In the genomic region with DNA sequence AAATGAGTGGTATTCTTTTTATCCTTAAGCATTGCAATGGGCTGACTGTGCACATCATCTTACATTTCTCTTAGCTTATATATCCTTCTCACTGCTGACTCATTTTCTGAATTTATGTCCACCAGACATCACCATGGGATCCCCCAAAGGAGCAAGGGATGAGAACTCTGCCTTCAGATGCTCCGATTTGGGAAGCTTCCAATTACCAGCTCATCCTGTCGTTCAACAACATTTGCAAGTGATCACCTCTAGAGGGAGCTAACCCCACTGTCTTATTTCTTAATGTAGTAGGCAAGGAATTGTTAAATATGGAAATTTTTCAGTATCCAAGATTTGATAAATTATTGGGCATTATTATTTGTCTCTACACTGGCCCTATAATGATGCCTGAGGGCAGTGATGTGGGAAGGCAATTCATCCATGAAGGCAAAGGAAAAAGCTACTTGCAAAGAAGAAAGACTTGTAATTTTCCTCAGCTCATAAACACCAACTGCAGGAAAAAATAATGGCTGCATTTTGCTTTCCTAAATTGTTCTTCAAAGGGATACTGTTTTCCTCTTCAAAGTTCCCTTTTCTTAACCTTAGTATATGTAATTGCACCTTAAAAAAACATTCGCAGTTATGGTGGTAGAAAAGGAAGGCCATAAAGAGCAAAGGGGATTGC, we compare ENCODE assay signal across 8 cellular contexts.
DNase-seq lines count a peak whose midpoint lies in the region; ATAC-seq and TF ChIP-seq lines count a peak whose summit lies in the region.

No MANE protein-coding gene starts in this region.

- no peak overlapping the region for H3K14ac ChIP-seq in mesenchymal stem cell (ENCODE audit: low read length in 2 of 2)

- H3K36me3 ChIP-seq in mesenchymal stem cell (ENCODE audit: control insufficient read depth in 1 of 2, insufficient read depth in 2 of 2, low read depth in 1 of 2, low read length in 2 of 2) (no peaks in the 10 kb centered on the region), aorta (ENCODE audit: control insufficient read depth in 1 of 2, insufficient read depth in 2 of 2, low read length in 1 of 2) (no peaks in the 10 kb centered on the region), MG63 (no peaks in the 10 kb centered on the region)

- no peak overlapping the region for H3K4me3 Mint-ChIP-seq in brain

- no peak overlapping the region for H3K23ac ChIP-seq in mesenchymal stem cell (ENCODE audit: low read length in 2 of 2)

- H4K91ac ChIP-seq in mesenchymal stem cell (ENCODE audit: low read length): no peak overlapping the region

- no peaks in the 10 kb centered on the region for H3K27me3 Mint-ChIP-seq in brain

- H3K27ac Mint-ChIP-seq in brain: no peak overlapping the region

- H2BK12ac ChIP-seq in mesenchymal stem cell (ENCODE audit: low read length in 2 of 2): no peak overlapping the region

- DNase-seq in NCI-H524 (lab: John Stamatoyannopoulos, UW) (peak; percentile 7 to 41), NCI-H524 treated with DMSO at 0.1 percent for 48 hours (lab: John Stamatoyannopoulos, UW) (no peak), Kasumi-1 (lab: John Stamatoyannopoulos, UW) (peak; percentile 43 to 57), mesenchymal stem cell (peak; percentile 5), aorta (no peak), MG63 (no peak)

- no peak overlapping the region for H3K27ac ChIP-seq in mesenchymal stem cell (ENCODE audit: low read length, poor library complexity, severe bottlenecking)
- no peak overlapping the region for H3K27ac ChIP-seq in aorta (ENCODE audit: low read depth in 1 of 2, low read length in 2 of 2)

- no peak overlapping the region for H3K9ac ChIP-seq in mesenchymal stem cell (ENCODE audit: low read length)

- H4K8ac ChIP-seq in mesenchymal stem cell (ENCODE audit: low read length): no peak overlapping the region

- no peaks in the 10 kb centered on the region for H3K36me3 Mint-ChIP-seq in brain

- no peak for ATAC-seq in HG03432 (IDR thresholded peaks at IDR 0.05; ENCODE audit: unreplicated experiment)
- no peak for ATAC-seq in aorta (ENCODE audit: low FRiP score)

- H3K4me1 Mint-ChIP-seq in brain: no peaks in the 10 kb centered on the region

- H2BK15ac ChIP-seq in mesenchymal stem cell (ENCODE audit: low read depth, poor library complexity, severe bottlenecking): no peak overlapping the region

- no peaks in the 10 kb centered on the region for H3K9me3 ChIP-seq in mesenchymal stem cell (ENCODE audit: control insufficient read depth, low read length)
- no peaks in the 10 kb centered on the region for H3K9me3 ChIP-seq in aorta (ENCODE audit: control insufficient read depth, low read length)
- no peaks in the 10 kb centered on the region for H3K9me3 ChIP-seq in MG63

- no peak overlapping the region for H3K4me3 ChIP-seq in mesenchymal stem cell (ENCODE audit: insufficient read depth in 1 of 2, low read depth in 1 of 2, low read length in 2 of 2)
- no peak overlapping the region for H3K4me3 ChIP-seq in aorta (ENCODE audit: low read length in 2 of 2)
- no peak overlapping the region for H3K4me3 ChIP-seq in MG63

- no peaks in the 10 kb centered on the region for H3K79me1 ChIP-seq in mesenchymal stem cell (replicated peaks; ENCODE audit: low read length, poor library complexity, severe bottlenecking)

- H3K18ac ChIP-seq in mesenchymal stem cell (ENCODE audit: low read depth in 1 of 2, low read length in 2 of 2): no peak overlapping the region

- intact Hi-C loops in aorta (cut with DNase I): no loop called here

- no peaks in the 10 kb centered on the region for H3K27me3 ChIP-seq in mesenchymal stem cell (ENCODE audit: control insufficient read depth in 1 of 2, insufficient read depth in 1 of 2, low read length in 2 of 2)
- H3K27me3 ChIP-seq in aorta (ENCODE audit: control insufficient read depth in 1 of 2, insufficient read depth in 2 of 2, low read length in 1 of 2): no peaks in the 10 kb centered on the region
- H3K27me3 ChIP-seq in MG63: no peaks in the 10 kb centered on the region

- no peak overlapping the region for H2AK5ac ChIP-seq in mesenchymal stem cell (ENCODE audit: low read length, severe bottlenecking)

- WGBS in mesenchymal stem cell: 100% methylated on average over 1 of the region's 3 CpGs
- WGBS in aorta, 2 donors: 41 to 44% methylated on average over 3 of the region's 3 CpGs

- TF ChIP-seq CTCF in brain (conservative IDR thresholded peaks at IDR 0.05): peak; percentile 61 to 80

- H2BK5ac ChIP-seq in mesenchymal stem cell (ENCODE audit: low read depth, low read length, poor library complexity, severe bottlenecking): no peak overlapping the region

- H3K4ac ChIP-seq in mesenchymal stem cell (ENCODE audit: low read depth in 1 of 2, low read length in 2 of 2): no peak overlapping the region

- H3K4me2 ChIP-seq in mesenchymal stem cell (ENCODE audit: low read length, poor library complexity, severe bottlenecking): no peak overlapping the region

- no peak overlapping the region for H2BK120ac ChIP-seq in mesenchymal stem cell (ENCODE audit: low read depth, low read length)

- H3K9me3 Mint-ChIP-seq in brain: no peaks in the 10 kb centered on the region

- H3K4me1 ChIP-seq in mesenchymal stem cell (ENCODE audit: control insufficient read depth, insufficient read depth, low read depth, low read length) (no peaks in the 10 kb centered on the region), aorta (ENCODE audit: control insufficient read depth in 1 of 2, insufficient read depth in 2 of 2, low read length in 2 of 2) (peaks cover 0 to 2% of the 10 kb centered on the region in 2 donors)

- no peak overlapping the region for H2AFZ ChIP-seq in mesenchymal stem cell (ENCODE audit: low read depth, low read length)

Comparison
In these comparisons a context has a peak if more than half of its experiments do, and no peak if none do; other contexts are left out.
1. DNase-seq: peak in NCI-H524 (2 of 2), Kasumi-1 (2 of 2) and mesenchymal stem cell (single experiment); none in NCI-H524 treated with DMSO at 0.1 percent for 48 hours (single experiment), aorta (0 of 2) and MG63 (single experiment).